Comparison of ENCODE assay signal across 12 cellular contexts in genomic region chr12:93790472-93791152, GRCh38.
A peak's percentile ranks its signal among the peaks of the same experiment; 100 is the strongest.
DNase-seq lines count a peak whose midpoint lies in the region; ATAC-seq and TF ChIP-seq lines count a peak whose summit lies in the region.
"Had no signal": no experiment of that assay in that cellular context is flagged by ENCODE, and none has a peak within 500 bp of the region (broad histone marks: within the 10 kb centered on the region; RNA-seq: fewer than 3 reads in every experiment).

No MANE protein-coding gene starts in this region.

- H3K4me1 ChIP-seq in stomach = peaks cover 0 to 12% (median 7%) of the 10 kb centered on the region in 4 donors

- ATAC-seq in activated CD8-positive, alpha-beta T cell treated with anti-CD3 and anti-CD28 coated beads, Interleukin-2, amount 10 ng/mL, durations not matched to agents 7 days and 5 days = no peak
- ATAC-seq in GM19455 (IDR thresholded peaks at IDR 0.05; ENCODE audit: unreplicated experiment) = no peak
- ATAC-seq in left ventricle myocardium superior = no peak

- 65 to 84% (median 81%) methylated on average over 5 of the region's 5 CpGs for WGBS in stomach, 5 donors

- BruUV-seq in Calu3 (replicated peaks; lab: Mats Ljungman, UMichigan) = no TSS peak

- no peaks in the 10 kb centered on the region for H3K9me3 Mint-ChIP-seq in Calu3 (ENCODE audit: low read depth, unreplicated experiment)
- peaks cover 4% of the 10 kb centered on the region for H3K9me3 Mint-ChIP-seq in activated CD8-positive, alpha-beta T cell treated with anti-CD3 and anti-CD28 coated beads, Interleukin-2, amount 10 ng/mL, durations not matched to agents 7 days and 5 days (ENCODE audit: insufficient read depth)
- no peaks in the 10 kb centered on the region for H3K9me3 Mint-ChIP-seq in mesothelial cell of epicardium
- H3K9me3 Mint-ChIP-seq: activated naive CD4-positive, alpha-beta T cell treated with anti-CD3 and anti-CD28 coated beads, Interleukin-2, amount 50 U/mL, for 24 hours had no signal

- no peaks in the 10 kb centered on the region for H3K36me3 ChIP-seq in stomach
- H3K36me3 ChIP-seq: esophagus squamous epithelium had no signal

- H3K36me3 Mint-ChIP-seq in Calu3 (ENCODE audit: insufficient read depth, unreplicated experiment) = no peaks in the 10 kb centered on the region
- peaks cover 7% of the 10 kb centered on the region for H3K36me3 Mint-ChIP-seq in activated CD8-positive, alpha-beta T cell treated with anti-CD3 and anti-CD28 coated beads, Interleukin-2, amount 10 ng/mL, durations not matched to agents 7 days and 5 days (ENCODE audit: low read depth)
- peaks cover 3% of the 10 kb centered on the region for H3K36me3 Mint-ChIP-seq in mesothelial cell of epicardium

- DNase-seq in Calu3 (peak; percentile 73), HT1080 (ENCODE audit: low read depth) (peak; percentile 93), glomerular visceral epithelial cell (ENCODE audit: extremely low spot score) (peak; percentile 72), left ventricle myocardium superior (no peak), stomach (no peak), mesothelial cell of epicardium (ENCODE audit: low spot score in 2 of 2, unreplicated experiment in 2 of 2) (no peak)
- peak; percentile 36 for DNase-seq in activated CD8-positive, alpha-beta T cell treated with anti-CD3 and anti-CD28 coated beads, Interleukin-2, amount 10 ng/mL, durations not matched to agents 7 days and 5 days
- DNase-seq: esophagus squamous epithelium, NCI-H510A treated with DMSO at 0.1 percent for 48 hours had no signal

- intact Hi-C loops in Calu3 (cut with micrococcal nuclease; ENCODE audit: unreplicated experiment) = no loop called here
- intact Hi-C loops in left ventricle myocardium superior (cut with micrococcal nuclease) = no loop called here
- intact Hi-C loops in stomach (cut with DNase I; ENCODE audit: low total_unique reads) = no loop called here

- POLR2A ChIA-PET in activated CD8-positive, alpha-beta T cell treated with anti-CD3 and anti-CD28 coated beads, Interleukin-2, amount 10 ng/mL, durations not matched to agents 7 days and 5 days (lab: Charles Lee) = no interaction called here

- no peak overlapping the region for H3K4me3 ChIP-seq in stomach
- H3K4me3 ChIP-seq: esophagus squamous epithelium, skin epidermis had no signal

- no peak overlapping the region for H3K27ac Mint-ChIP-seq in Calu3 (ENCODE audit: unreplicated experiment)
- H3K27ac Mint-ChIP-seq in activated CD8-positive, alpha-beta T cell treated with anti-CD3 and anti-CD28 coated beads, Interleukin-2, amount 10 ng/mL, durations not matched to agents 7 days and 5 days = no peak overlapping the region
- H3K27ac Mint-ChIP-seq in mesothelial cell of epicardium = no peak overlapping the region
- H3K27ac Mint-ChIP-seq: activated naive CD4-positive, alpha-beta T cell treated with anti-CD3 and anti-CD28 coated beads, Interleukin-2, amount 50 U/mL, for 24 hours had no signal

- H3K27me3 ChIP-seq in stomach = no peaks in the 10 kb centered on the region
- H3K27me3 ChIP-seq: esophagus squamous epithelium had no signal

- no peak for TF ChIP-seq POLR2A in stomach (IDR thresholded peaks at IDR 0.05)

- TF ChIP-seq CTCF in Calu3 (IDR thresholded peaks at IDR 0.05; ENCODE audit: unreplicated experiment) (no peak), stomach (IDR thresholded peaks at IDR 0.05) (no peak), mesothelial cell of epicardium (IDR thresholded peaks at IDR 0.05; ENCODE audit: unreplicated experiment) (no peak)

- H3K4me3 Mint-ChIP-seq in Calu3 (ENCODE audit: low read depth, unreplicated experiment) (no peak overlapping the region), mesothelial cell of epicardium (no peak overlapping the region)
- no peak overlapping the region for H3K4me3 Mint-ChIP-seq in activated CD8-positive, alpha-beta T cell treated with anti-CD3 and anti-CD28 coated beads, Interleukin-2, amount 10 ng/mL, durations not matched to agents 7 days and 5 days
- H3K4me3 Mint-ChIP-seq: activated naive CD4-positive, alpha-beta T cell treated with anti-CD3 and anti-CD28 coated beads, Interleukin-2, amount 50 U/mL, for 24 hours had no signal

- H3K9me3 ChIP-seq in stomach = no peaks in the 10 kb centered on the region
- H3K9me3 ChIP-seq: esophagus squamous epithelium had no signal

- H3K4me1 Mint-ChIP-seq in Calu3 (ENCODE audit: low read depth, unreplicated experiment) = peaks cover 16% of the 10 kb centered on the region
- H3K4me1 Mint-ChIP-seq in activated CD8-positive, alpha-beta T cell treated with anti-CD3 and anti-CD28 coated beads, Interleukin-2, amount 10 ng/mL, durations not matched to agents 7 days and 5 days (ENCODE audit: low read depth) = peaks cover 37% of the 10 kb centered on the region
- peaks cover 36% of the 10 kb centered on the region for H3K4me1 Mint-ChIP-seq in mesothelial cell of epicardium

- no peak overlapping the region for H3K27ac ChIP-seq in stomach
- H3K27ac ChIP-seq: esophagus squamous epithelium, skin epidermis had no signal

- no peaks in the 10 kb centered on the region for H3K27me3 Mint-ChIP-seq in Calu3 (ENCODE audit: unreplicated experiment)
- H3K27me3 Mint-ChIP-seq in activated CD8-positive, alpha-beta T cell treated with anti-CD3 and anti-CD28 coated beads, Interleukin-2, amount 10 ng/mL, durations not matched to agents 7 days and 5 days (ENCODE audit: low read depth) = no peaks in the 10 kb centered on the region
- H3K27me3 Mint-ChIP-seq in mesothelial cell of epicardium (ENCODE audit: low read depth) = no peaks in the 10 kb centered on the region
- H3K27me3 Mint-ChIP-seq: activated naive CD4-positive, alpha-beta T cell treated with anti-CD3 and anti-CD28 coated beads, Interleukin-2, amount 50 U/mL, for 24 hours had no signal

- CTCF ChIA-PET in Calu3 (lab: Charles Lee) = interaction anchor here (0.6 to 0.8 kb wide), 3 partner anchors 15 to 595 kb away, joined by 3 to 8 read pairs (median 3); no protein-coding TSS in a partner anchor
- CTCF ChIA-PET in activated CD8-positive, alpha-beta T cell treated with anti-CD3 and anti-CD28 coated beads, Interleukin-2, amount 10 ng/mL, durations not matched to agents 7 days and 5 days (lab: Charles Lee) = interaction anchor here (1.3 to 2.5 kb wide), 2 partner anchors 25 to 312 kb away, joined by 4 to 8 read pairs; no protein-coding TSS in a partner anchor

- no peak for TF ChIP-seq EP300 in stomach (IDR thresholded peaks at IDR 0.05)

Comparison
In these comparisons a context has a peak if more than half of its experiments do, and no peak if none do; other contexts are left out.
1. DNase-seq: peak in Calu3 (single experiment), HT1080 (single experiment), activated CD8-positive, alpha-beta T cell treated with anti-CD3 and anti-CD28 coated beads, Interleukin-2, amount 10 ng/mL, durations not matched to agents 7 days and 5 days (single experiment) and glomerular visceral epithelial cell (single experiment); none in left ventricle myocardium superior (single experiment), stomach (single experiment) and mesothelial cell of epicardium (0 of 2).